ENCODE assay signal across 1 cellular context in the genomic region with DNA sequence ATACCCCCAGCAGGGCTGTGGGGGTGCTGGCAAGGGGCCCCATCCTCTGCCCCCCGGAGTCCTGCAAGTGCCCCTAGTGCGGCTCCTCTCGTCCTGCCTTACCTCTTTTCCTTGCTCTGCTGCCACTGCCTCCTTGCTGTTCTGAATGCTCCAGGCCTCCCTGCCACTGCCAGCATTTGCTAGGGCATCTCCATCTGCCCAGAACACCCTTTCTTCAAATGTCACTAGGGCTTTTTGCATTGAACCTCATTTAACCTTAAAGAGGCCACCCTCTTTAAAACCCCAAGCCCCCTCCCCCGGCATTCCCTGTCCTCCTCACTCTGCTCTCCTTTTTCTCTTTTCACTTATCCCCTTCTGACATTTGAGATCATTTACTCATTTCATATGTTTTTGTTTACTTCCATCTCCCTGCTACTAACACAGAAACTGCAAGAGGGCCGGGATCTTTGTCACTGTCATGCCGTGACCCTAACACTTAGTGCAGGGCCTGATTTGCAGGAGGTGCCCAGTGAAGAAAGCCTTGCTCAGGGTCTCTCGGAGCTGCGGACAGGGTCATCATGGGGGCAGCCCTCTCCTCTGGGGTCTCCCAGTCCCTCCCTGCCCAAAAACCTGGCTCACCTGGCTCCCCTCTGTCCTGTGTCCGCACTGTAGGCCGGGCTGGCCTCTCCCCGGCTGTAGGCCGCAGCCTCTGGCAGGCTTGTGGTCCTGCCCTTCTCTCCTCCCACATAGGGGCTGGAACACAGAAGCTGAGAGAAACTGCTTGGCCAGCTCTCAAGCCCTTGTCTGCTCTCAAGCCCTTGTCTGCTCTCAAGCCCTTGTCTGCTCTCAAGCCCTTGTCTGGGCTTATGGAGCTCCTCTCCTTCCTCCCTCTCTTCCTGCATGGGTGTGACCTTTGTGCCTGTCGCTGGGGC.
A peak's percentile ranks its signal among the peaks of the same experiment; 100 is the strongest.
TF ChIP-seq lines count a peak whose summit lies in the region.

A gene (minus strand): TSS at position 690 of the 911 bp plus-strand sequence. CDS start 2,084 bp downstream, outside the sequence.

TF ChIP-seq in HepG2, 621 proteins besides CTCF, POLR2A, EP300 and RAD21 (continued from another document and continues in another):
- TF ChIP-seq, protein P1, sequence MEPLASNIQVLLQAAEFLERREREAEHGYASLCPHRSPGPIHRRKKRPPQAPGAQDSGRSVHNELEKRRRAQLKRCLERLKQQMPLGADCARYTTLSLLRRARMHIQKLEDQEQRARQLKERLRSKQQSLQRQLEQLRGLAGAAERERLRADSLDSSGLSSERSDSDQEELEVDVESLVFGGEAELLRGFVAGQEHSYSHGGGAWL (CRISPR knock-in tag; IDR thresholded peaks at IDR 0.05), result no peak
- TF ChIP-seq, protein P2, sequence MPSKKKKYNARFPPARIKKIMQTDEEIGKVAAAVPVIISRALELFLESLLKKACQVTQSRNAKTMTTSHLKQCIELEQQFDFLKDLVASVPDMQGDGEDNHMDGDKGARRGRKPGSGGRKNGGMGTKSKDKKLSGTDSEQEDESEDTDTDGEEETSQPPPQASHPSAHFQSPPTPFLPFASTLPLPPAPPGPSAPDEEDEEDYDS (CRISPR knock-in tag; IDR thresholded peaks at IDR 0.05), result no peak
- TF ChIP-seq ZKSCAN8 (CRISPR knock-in tag; IDR thresholded peaks at IDR 0.05; ENCODE audit: borderline replicate concordance) (no peak), ZNF781 (CRISPR knock-in tag; IDR thresholded peaks at IDR 0.05; ENCODE audit: borderline replicate concordance, not compliant biosample characterization) (peak; percentile 91), ZNF83 (CRISPR knock-in tag; IDR thresholded peaks at IDR 0.05; ENCODE audit: borderline replicate concordance) (no peak), RARG (CRISPR knock-in tag; IDR thresholded peaks at IDR 0.05; ENCODE audit: low read depth) (peak; percentile 81; the same call in 1 of the 2 replicates), ZEB1 (IDR thresholded peaks at IDR 0.05; ENCODE audit: insufficient replicate concordance, low read depth) (no peak), ZNF615 (CRISPR knock-in tag; IDR thresholded peaks at IDR 0.05; ENCODE audit: borderline replicate concordance) (no peak), FIP1L1 (IDR thresholded peaks at IDR 0.05; ENCODE audit: borderline replicate concordance, insufficient read depth, low read depth, low read length) (no peak), PHF5A (CRISPR knock-in tag; IDR thresholded peaks at IDR 0.05; ENCODE audit: low read depth, unreplicated experiment) (no peak), HMG20A (CRISPR knock-in tag; IDR thresholded peaks at IDR 0.05; ENCODE audit: borderline replicate concordance) (no peak), GABPA (IDR thresholded peaks at IDR 0.05; ENCODE audit: low read depth, low read length) (no peak), GABPA (CRISPR knock-in tag; IDR thresholded peaks at IDR 0.05; ENCODE audit: low read depth) (no peak), RBM22 (optimal IDR thresholded peaks at IDR 0.05; ENCODE audit: low read length) (peak; percentile 62), AGO1 (IDR thresholded peaks at IDR 0.05; ENCODE audit: low read depth, low read length, poor library complexity, severe bottlenecking) (no peak), SRSF1 (optimal IDR thresholded peaks at IDR 0.05; ENCODE audit: low read depth, low read length) (peak; percentile 47), THAP11 (CRISPR knock-in tag; IDR thresholded peaks at IDR 0.05) (no peak), ZNF367 (CRISPR knock-in tag; IDR thresholded peaks at IDR 0.05; ENCODE audit: borderline replicate concordance) (no peak), ZNF446 (CRISPR knock-in tag; IDR thresholded peaks at IDR 0.05) (no peak), ZNF205 (CRISPR knock-in tag; IDR thresholded peaks at IDR 0.05) (no peak), NR2F1 (CRISPR knock-in tag; IDR thresholded peaks at IDR 0.05) (no peak), ZIK1 (CRISPR knock-in tag; IDR thresholded peaks at IDR 0.05; ENCODE audit: borderline replicate concordance, low read depth) (peak; percentile 88; the same call in 1 of the 2 replicates), ZMYM3 (CRISPR knock-in tag; IDR thresholded peaks at IDR 0.05) (0 out of 2 replicates have a peak, but pooled peaks have one; percentile 7), ZNF570 (CRISPR knock-in tag; IDR thresholded peaks at IDR 0.05; ENCODE audit: borderline replicate concordance) (no peak), GZF1 (CRISPR knock-in tag; IDR thresholded peaks at IDR 0.05) (no peak), NFIB (CRISPR knock-in tag; IDR thresholded peaks at IDR 0.05; ENCODE audit: borderline replicate concordance) (no peak), MIXL1 (CRISPR knock-in tag; IDR thresholded peaks at IDR 0.05) (no peak), ZSCAN9 (CRISPR knock-in tag; IDR thresholded peaks at IDR 0.05; ENCODE audit: borderline replicate concordance) (no peak), NFKB2 (CRISPR knock-in tag; IDR thresholded peaks at IDR 0.05; ENCODE audit: borderline replicate concordance) (peak; percentile 76; the same call in 1 of the 2 replicates), CREM (IDR thresholded peaks at IDR 0.05) (0 out of 2 replicates have a peak, but pooled peaks have one; percentile 14), CREM (CRISPR knock-in tag; IDR thresholded peaks at IDR 0.05) (no peak)
- TF ChIP-seq, protein P3, sequence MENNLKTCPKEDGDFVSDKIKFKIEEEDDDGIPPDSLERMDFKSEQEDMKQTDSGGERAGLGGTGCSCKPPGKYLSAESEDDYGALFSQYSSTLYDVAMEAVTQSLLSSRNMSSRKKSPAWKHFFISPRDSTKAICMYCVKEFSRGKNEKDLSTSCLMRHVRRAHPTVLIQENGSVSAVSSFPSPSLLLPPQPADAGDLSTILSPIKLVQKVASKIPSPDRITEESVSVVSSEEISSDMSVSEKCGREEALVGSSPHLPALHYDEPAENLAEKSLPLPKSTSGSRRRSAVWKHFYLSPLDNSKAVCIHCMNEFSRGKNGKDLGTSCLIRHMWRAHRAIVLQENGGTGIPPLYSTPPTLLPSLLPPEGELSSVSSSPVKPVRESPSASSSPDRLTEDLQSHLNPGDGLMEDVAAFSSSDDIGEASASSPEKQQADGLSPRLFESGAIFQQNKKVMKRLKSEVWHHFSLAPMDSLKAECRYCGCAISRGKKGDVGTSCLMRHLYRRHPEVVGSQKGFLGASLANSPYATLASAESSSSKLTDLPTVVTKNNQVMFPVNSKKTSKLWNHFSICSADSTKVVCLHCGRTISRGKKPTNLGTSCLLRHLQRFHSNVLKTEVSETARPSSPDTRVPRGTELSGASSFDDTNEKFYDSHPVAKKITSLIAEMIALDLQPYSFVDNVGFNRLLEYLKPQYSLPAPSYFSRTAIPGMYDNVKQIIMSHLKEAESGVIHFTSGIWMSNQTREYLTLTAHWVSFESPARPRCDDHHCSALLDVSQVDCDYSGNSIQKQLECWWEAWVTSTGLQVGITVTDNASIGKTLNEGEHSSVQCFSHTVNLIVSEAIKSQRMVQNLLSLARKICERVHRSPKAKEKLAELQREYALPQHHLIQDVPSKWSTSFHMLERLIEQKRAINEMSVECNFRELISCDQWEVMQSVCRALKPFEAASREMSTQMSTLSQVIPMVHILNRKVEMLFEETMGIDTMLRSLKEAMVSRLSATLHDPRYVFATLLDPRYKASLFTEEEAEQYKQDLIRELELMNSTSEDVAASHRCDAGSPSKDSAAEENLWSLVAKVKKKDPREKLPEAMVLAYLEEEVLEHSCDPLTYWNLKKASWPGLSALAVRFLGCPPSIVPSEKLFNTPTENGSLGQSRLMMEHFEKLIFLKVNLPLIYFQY (CRISPR knock-in tag; IDR thresholded peaks at IDR 0.05; ENCODE audit: borderline replicate concordance), result no peak
- TF ChIP-seq, protein P4, sequence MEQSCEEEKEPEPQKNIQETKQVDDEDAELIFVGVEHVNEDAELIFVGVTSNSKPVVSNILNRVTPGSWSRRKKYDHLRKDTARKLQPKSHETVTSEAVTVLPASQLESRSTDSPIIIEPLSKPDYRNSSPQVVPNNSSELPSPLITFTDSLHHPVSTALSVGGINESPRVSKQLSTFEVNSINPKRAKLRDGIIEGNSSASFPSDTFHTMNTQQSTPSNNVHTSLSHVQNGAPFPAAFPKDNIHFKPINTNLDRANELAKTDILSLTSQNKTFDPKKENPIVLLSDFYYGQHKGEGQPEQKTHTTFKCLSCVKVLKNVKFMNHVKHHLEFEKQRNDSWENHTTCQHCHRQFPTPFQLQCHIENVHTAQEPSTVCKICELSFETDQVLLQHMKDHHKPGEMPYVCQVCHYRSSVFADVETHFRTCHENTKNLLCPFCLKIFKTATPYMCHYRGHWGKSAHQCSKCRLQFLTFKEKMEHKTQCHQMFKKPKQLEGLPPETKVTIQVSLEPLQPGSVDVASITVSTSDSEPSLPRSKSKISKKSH (CRISPR knock-in tag; IDR thresholded peaks at IDR 0.05; ENCODE audit: borderline replicate concordance), result peak; percentile 86; the same call in 1 of the 2 replicates
- TF ChIP-seq, protein P5, sequence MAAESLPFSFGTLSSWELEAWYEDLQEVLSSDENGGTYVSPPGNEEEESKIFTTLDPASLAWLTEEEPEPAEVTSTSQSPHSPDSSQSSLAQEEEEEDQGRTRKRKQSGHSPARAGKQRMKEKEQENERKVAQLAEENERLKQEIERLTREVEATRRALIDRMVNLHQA (CRISPR knock-in tag; IDR thresholded peaks at IDR 0.05), result no peak
- TF ChIP-seq, protein P6, sequence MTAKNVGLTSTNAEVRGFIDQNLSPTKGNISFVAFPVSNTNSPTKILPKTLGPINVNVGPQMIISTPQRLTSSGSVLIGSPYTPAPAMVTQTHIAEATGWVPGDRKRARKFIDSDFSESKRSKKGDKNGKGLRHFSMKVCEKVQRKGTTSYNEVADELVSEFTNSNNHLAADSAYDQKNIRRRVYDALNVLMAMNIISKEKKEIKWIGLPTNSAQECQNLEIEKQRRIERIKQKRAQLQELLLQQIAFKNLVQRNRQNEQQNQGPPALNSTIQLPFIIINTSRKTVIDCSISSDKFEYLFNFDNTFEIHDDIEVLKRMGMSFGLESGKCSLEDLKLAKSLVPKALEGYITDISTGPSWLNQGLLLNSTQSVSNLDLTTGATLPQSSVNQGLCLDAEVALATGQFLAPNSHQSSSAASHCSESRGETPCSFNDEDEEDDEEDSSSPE (CRISPR knock-in tag; IDR thresholded peaks at IDR 0.05), result 0 out of 2 replicates have a peak, but pooled peaks have one; percentile 0
- TF ChIP-seq, protein P7, sequence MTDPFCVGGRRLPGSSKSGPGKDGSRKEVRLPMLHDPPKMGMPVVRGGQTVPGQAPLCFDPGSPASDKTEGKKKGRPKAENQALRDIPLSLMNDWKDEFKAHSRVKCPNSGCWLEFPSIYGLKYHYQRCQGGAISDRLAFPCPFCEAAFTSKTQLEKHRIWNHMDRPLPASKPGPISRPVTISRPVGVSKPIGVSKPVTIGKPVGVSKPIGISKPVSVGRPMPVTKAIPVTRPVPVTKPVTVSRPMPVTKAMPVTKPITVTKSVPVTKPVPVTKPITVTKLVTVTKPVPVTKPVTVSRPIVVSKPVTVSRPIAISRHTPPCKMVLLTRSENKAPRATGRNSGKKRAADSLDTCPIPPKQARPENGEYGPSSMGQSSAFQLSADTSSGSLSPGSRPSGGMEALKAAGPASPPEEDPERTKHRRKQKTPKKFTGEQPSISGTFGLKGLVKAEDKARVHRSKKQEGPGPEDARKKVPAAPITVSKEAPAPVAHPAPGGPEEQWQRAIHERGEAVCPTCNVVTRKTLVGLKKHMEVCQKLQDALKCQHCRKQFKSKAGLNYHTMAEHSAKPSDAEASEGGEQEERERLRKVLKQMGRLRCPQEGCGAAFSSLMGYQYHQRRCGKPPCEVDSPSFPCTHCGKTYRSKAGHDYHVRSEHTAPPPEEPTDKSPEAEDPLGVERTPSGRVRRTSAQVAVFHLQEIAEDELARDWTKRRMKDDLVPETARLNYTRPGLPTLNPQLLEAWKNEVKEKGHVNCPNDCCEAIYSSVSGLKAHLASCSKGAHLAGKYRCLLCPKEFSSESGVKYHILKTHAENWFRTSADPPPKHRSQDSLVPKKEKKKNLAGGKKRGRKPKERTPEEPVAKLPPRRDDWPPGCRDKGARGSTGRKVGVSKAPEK (CRISPR knock-in tag; IDR thresholded peaks at IDR 0.05; ENCODE audit: borderline replicate concordance), result no peak; the same call in 1 of the 2 replicates
- TF ChIP-seq, protein P8, sequence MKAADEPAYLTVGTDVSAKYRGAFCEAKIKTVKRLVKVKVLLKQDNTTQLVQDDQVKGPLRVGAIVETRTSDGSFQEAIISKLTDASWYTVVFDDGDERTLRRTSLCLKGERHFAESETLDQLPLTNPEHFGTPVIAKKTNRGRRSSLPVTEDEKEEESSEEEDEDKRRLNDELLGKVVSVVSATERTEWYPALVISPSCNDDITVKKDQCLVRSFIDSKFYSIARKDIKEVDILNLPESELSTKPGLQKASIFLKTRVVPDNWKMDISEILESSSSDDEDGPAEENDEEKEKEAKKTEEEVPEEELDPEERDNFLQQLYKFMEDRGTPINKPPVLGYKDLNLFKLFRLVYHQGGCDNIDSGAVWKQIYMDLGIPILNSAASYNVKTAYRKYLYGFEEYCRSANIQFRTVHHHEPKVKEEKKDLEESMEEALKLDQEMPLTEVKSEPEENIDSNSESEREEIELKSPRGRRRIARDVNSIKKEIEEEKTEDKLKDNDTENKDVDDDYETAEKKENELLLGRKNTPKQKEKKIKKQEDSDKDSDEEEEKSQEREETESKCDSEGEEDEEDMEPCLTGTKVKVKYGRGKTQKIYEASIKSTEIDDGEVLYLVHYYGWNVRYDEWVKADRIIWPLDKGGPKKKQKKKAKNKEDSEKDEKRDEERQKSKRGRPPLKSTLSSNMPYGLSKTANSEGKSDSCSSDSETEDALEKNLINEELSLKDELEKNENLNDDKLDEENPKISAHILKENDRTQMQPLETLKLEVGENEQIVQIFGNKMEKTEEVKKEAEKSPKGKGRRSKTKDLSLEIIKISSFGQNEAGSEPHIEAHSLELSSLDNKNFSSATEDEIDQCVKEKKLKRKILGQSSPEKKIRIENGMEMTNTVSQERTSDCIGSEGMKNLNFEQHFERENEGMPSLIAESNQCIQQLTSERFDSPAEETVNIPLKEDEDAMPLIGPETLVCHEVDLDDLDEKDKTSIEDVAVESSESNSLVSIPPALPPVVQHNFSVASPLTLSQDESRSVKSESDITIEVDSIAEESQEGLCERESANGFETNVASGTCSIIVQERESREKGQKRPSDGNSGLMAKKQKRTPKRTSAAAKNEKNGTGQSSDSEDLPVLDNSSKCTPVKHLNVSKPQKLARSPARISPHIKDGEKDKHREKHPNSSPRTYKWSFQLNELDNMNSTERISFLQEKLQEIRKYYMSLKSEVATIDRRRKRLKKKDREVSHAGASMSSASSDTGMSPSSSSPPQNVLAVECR (CRISPR knock-in tag; IDR thresholded peaks at IDR 0.05; ENCODE audit: borderline replicate concordance), result peak; percentile 31; the same call in 1 of the 2 replicates
- TF ChIP-seq, protein P9, sequence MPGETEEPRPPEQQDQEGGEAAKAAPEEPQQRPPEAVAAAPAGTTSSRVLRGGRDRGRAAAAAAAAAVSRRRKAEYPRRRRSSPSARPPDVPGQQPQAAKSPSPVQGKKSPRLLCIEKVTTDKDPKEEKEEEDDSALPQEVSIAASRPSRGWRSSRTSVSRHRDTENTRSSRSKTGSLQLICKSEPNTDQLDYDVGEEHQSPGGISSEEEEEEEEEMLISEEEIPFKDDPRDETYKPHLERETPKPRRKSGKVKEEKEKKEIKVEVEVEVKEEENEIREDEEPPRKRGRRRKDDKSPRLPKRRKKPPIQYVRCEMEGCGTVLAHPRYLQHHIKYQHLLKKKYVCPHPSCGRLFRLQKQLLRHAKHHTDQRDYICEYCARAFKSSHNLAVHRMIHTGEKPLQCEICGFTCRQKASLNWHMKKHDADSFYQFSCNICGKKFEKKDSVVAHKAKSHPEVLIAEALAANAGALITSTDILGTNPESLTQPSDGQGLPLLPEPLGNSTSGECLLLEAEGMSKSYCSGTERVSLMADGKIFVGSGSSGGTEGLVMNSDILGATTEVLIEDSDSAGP (CRISPR knock-in tag; IDR thresholded peaks at IDR 0.05; ENCODE audit: borderline replicate concordance), result peak; percentile 70; the same call in 1 of the 2 replicates
